In the genomic region with DNA sequence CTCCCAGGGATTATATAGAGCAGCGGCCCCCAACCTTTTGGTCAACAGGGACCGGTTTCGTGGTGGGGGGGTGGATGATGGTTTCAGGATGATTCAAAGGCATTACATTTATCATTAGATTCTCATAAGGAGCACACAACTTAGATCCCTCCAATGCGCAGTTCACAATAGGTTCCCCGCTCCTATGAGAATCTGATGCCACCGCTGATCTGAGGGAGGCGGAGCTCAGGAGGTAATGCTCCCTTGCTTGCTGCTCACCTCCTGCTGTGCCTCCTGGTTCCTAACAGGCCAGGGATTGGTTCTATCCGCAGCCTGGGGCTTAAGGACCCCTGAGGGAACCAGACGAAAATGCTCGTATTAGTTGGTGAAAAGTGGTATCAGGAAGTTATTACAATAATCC, we compare ENCODE assay signal across 8 cellular contexts. TPM values are rescaled to one million over a fixed set of nuclear protein-coding genes. Genes with fewer than 3 reads are reported as not detected.
DNase-seq lines count a peak whose midpoint lies in the region; ATAC-seq and TF ChIP-seq lines count a peak whose summit lies in the region.

No MANE protein-coding gene starts in this region.

- H3K4me1 Mint-ChIP-seq in stimulated activated effector memory CD8-positive, alpha-beta T cell treated with anti-CD3 and anti-CD28 coated beads, Interleukin-12 subunit alpha, Interleukin-12 subunit beta, amount 100 ng/mL, for 72 hours: peaks cover 12% of the 10 kb centered on the region

- H3K27me3 ChIP-seq in lower lobe of right lung (ENCODE audit: low read depth): no peaks in the 10 kb centered on the region

- H3K27ac ChIP-seq in lower lobe of right lung: peak overlapping the region; percentile 94

- peaks cover 15% of the 10 kb centered on the region for H3K4me1 ChIP-seq in lower lobe of right lung

- no peak overlapping the region for H3K4me3 Mint-ChIP-seq in stimulated activated effector memory CD8-positive, alpha-beta T cell treated with anti-CD3 and anti-CD28 coated beads, Interleukin-12 subunit alpha, Interleukin-12 subunit beta, amount 100 ng/mL, for 72 hours

- TF ChIP-seq CTCF in lower lobe of right lung (IDR thresholded peaks at IDR 0.05): no peak

- no peak overlapping the region for H3K27ac Mint-ChIP-seq in stimulated activated effector memory CD8-positive, alpha-beta T cell treated with anti-CD3 and anti-CD28 coated beads, Interleukin-12 subunit alpha, Interleukin-12 subunit beta, amount 100 ng/mL, for 72 hours

- H3K4me3 ChIP-seq in GM08714 (ENCODE audit: low read length) (peak overlapping the region; percentile 94), lower lobe of right lung (peak overlapping the region; percentile 88)

- H3K9me3 Mint-ChIP-seq in stimulated activated effector memory CD8-positive, alpha-beta T cell treated with anti-CD3 and anti-CD28 coated beads, Interleukin-12 subunit alpha, Interleukin-12 subunit beta, amount 100 ng/mL, for 72 hours: peaks cover 6% of the 10 kb centered on the region

- H3K36me3 Mint-ChIP-seq in stimulated activated effector memory CD8-positive, alpha-beta T cell treated with anti-CD3 and anti-CD28 coated beads, Interleukin-12 subunit alpha, Interleukin-12 subunit beta, amount 100 ng/mL, for 72 hours: peaks cover 9% of the 10 kb centered on the region

- intact Hi-C loops in lower lobe of right lung (cut with DNase I): no loop called here

- DNase-seq in NCI-H1436 (lab: John Stamatoyannopoulos, UW): peak; percentile 78
- DNase-seq in SKM-1 treated with dmso at 0.1 percent for 144 hours (lab: John Stamatoyannopoulos, UW; ENCODE audit: unreplicated experiment): peak; percentile 32
- peak; percentile 10 for DNase-seq in central memory CD4-positive, alpha-beta T cell
- DNase-seq in lower lobe of right lung: no peak
- peak; percentile 14 to 68 for DNase-seq in stimulated activated effector memory CD8-positive, alpha-beta T cell treated with anti-CD3 and anti-CD28 coated beads, Interleukin-12 subunit alpha, Interleukin-12 subunit beta, amount 100 ng/mL, for 72 hours (ENCODE audit: low spot score in 2 of 2)
- DNase-seq in GM19238 (ENCODE audit: insufficient read length, low spot score): no peak

- H3K36me3 ChIP-seq in lower lobe of right lung: peaks cover 4% of the 10 kb centered on the region

- H3K9me3 ChIP-seq in lower lobe of right lung: peaks cover 8% of the 10 kb centered on the region

- ATAC-seq in lower lobe of right lung (peak in 1 of 2 donors; percentile 28), GM18858 (IDR thresholded peaks at IDR 0.05; ENCODE audit: unreplicated experiment) (no peak)
- no peak for ATAC-seq in stimulated activated effector memory CD8-positive, alpha-beta T cell treated with anti-CD3 and anti-CD28 coated beads, Interleukin-12 subunit alpha, Interleukin-12 subunit beta, amount 100 ng/mL, for 72 hours

RNA-seq across cellular contexts. Expression of gene HACD2, which starts 1.3 kb away (rescaled TPM):
- total RNA-seq in lower lobe of right lung: 42.8 TPM

Comparison
In these comparisons a context has a peak if more than half of its experiments do, and no peak if none do; other contexts are left out.
1. DNase-seq: peak in NCI-H1436 (single experiment), SKM-1 treated with dmso at 0.1 percent for 144 hours (single experiment), central memory CD4-positive, alpha-beta T cell (single experiment) and stimulated activated effector memory CD8-positive, alpha-beta T cell treated with anti-CD3 and anti-CD28 coated beads, Interleukin-12 subunit alpha, Interleukin-12 subunit beta, amount 100 ng/mL, for 72 hours (2 of 2); none in lower lobe of right lung (single experiment) and GM19238 (single experiment).